25 cellular contexts compared by ENCODE assay signal in the genomic region with DNA sequence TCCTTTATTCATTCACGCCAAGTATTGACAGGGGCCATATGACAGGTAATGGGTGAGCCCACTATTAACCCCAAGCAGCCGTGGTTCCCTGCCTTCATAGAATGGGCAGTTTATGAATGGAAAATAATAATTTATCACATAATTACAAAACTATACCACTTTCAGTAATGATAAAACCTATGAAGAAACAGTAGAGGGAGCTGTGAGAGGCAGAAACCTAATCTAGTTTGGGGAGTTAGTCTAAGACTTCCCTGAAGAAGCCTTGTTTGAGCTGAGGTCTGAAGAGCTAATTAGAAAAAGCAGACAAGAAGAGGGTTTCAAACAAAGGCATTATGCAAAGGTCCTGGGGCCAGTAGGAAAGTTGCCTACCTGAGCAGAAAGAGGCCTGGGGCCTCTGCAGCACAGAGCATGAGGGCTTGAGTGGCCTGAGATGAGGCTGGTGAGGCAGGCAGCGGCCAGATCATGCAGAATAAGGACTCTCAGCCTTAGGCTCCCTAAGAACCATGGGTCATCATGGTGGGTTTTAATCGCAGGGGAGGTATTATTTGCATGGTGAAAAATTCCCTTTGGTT.
A peak's percentile ranks its signal among the peaks of the same experiment; 100 is the strongest.
DNase-seq lines count a peak whose midpoint lies in the region; ATAC-seq and TF ChIP-seq lines count a peak whose summit lies in the region.
"Had no signal": no experiment of that assay in that cellular context is flagged by ENCODE, and none has a peak within 500 bp of the region (broad histone marks: within the 10 kb centered on the region; RNA-seq: fewer than 3 reads in every experiment).

No MANE protein-coding gene starts in this region.

- WGBS in smooth muscle cell (ENCODE audit: low lambda C conversion rate): 91% methylated on average over 4 of the region's 4 CpGs

- H3K4me1 ChIP-seq in Loucy (ENCODE audit: insufficient read depth, low read length, poor library complexity, severe bottlenecking): no peaks in the 10 kb centered on the region
- H3K4me1 ChIP-seq in smooth muscle cell (ENCODE audit: low read depth): no peaks in the 10 kb centered on the region
- H3K4me1 ChIP-seq: left lung, transverse colon had no signal

- no peaks in the 10 kb centered on the region for H3K9me3 Mint-ChIP-seq in WTC11
- H3K9me3 Mint-ChIP-seq: CD8-positive, alpha-beta T cell; natural killer cell had no signal

- no peak overlapping the region for H3K27ac Mint-ChIP-seq in WTC11
- H3K27ac Mint-ChIP-seq: activated CD8-positive, alpha-beta T cell treated with anti-CD3 and anti-CD28 coated beads for 36 hours; CD8-positive, alpha-beta T cell; mesothelial cell of epicardium; natural killer cell had no signal

- H3K79me2 ChIP-seq in Loucy (ENCODE audit: insufficient read depth, low read length): no peaks in the 10 kb centered on the region
- no peaks in the 10 kb centered on the region for H3K79me2 ChIP-seq in smooth muscle cell (ENCODE audit: low read depth)

- no peak overlapping the region for H3K4me2 ChIP-seq in Loucy (ENCODE audit: low read depth, low read length, poor library complexity, severe bottlenecking)
- H3K4me2 ChIP-seq in smooth muscle cell: no peak overlapping the region

- POLR2A ChIA-PET in WTC11 (lab: Charles Lee): interaction anchor here (0.8 kb wide), 1 partner anchor 396 kb away, joined by 3 read pairs; no protein-coding TSS in a partner anchor

- no peaks in the 10 kb centered on the region for H3K27me3 Mint-ChIP-seq in WTC11 (ENCODE audit: low read depth)

- H2AFZ ChIP-seq in Loucy (ENCODE audit: low read length): no peak overlapping the region
- no peak overlapping the region for H2AFZ ChIP-seq in smooth muscle cell (ENCODE audit: low read depth)

- TF ChIP-seq CTCF in Loucy (conservative IDR thresholded peaks at IDR 0.05; ENCODE audit: low read length) (peak; percentile 54), WTC11 (IDR thresholded peaks at IDR 0.05) (no peak), kidney epithelial cell (IDR thresholded peaks at IDR 0.05; ENCODE audit: insufficient read depth, low read length, poor library complexity, severe bottlenecking) (peak; percentile 18), smooth muscle cell (IDR thresholded peaks at IDR 0.05; ENCODE audit: borderline replicate concordance, insufficient read depth, poor library complexity, severe bottlenecking) (no peak)

- peak; percentile 16; the same call in 1 of the 2 replicates for ATAC-seq in WTC11
- ATAC-seq: activated CD8-positive, alpha-beta T cell treated with anti-CD3 and anti-CD28 coated beads for 36 hours; CD8-positive, alpha-beta T cell; HepG2; left lung; natural killer cell; stimulated activated naive CD8-positive, alpha-beta T cell treated with anti-CD3 and anti-CD28 coated beads, Interleukin-15, Interleukin-2, amounts not matched to agents 100 U/mL and 50 U/mL, for 24 hours had no signal

- CTCF ChIA-PET in WTC11 (lab: Charles Lee): interaction anchor here (0.6 to 2.3 kb wide), 17 partner anchors 8 to 611 kb away, joined by 3 to 19 read pairs (median 4); no protein-coding TSS in a partner anchor

- H3K4me3 ChIP-seq in Loucy (ENCODE audit: low read length, poor library complexity, severe bottlenecking) (no peak overlapping the region), kidney epithelial cell (ENCODE audit: low read depth, low read length) (no peak overlapping the region), smooth muscle cell (no peak overlapping the region)
- H3K4me3 ChIP-seq: HAP-1, left lung, transverse colon had no signal

- H3K27ac ChIP-seq in smooth muscle cell (ENCODE audit: low read depth): no peak overlapping the region
- H3K27ac ChIP-seq: left lung, transverse colon had no signal

- H3K9ac ChIP-seq in Loucy (ENCODE audit: low read depth, low read length, poor library complexity, severe bottlenecking) (no peak overlapping the region), smooth muscle cell (ENCODE audit: low read depth) (no peak overlapping the region)

- no peaks in the 10 kb centered on the region for H3F3A ChIP-seq in Loucy (ENCODE audit: low read depth)
- H3F3A ChIP-seq in smooth muscle cell (ENCODE audit: low read depth): no peaks in the 10 kb centered on the region

- no peaks in the 10 kb centered on the region for H3K4me1 Mint-ChIP-seq in WTC11
- H3K4me1 Mint-ChIP-seq: natural killer cell had no signal

- H3K36me3 ChIP-seq in Loucy (ENCODE audit: insufficient read depth, low read length) (no peaks in the 10 kb centered on the region), kidney epithelial cell (ENCODE audit: control insufficient read depth, insufficient read depth, low read length) (no peaks in the 10 kb centered on the region), smooth muscle cell (ENCODE audit: low read depth) (no peaks in the 10 kb centered on the region)
- H3K36me3 ChIP-seq: HAP-1, left lung, transverse colon had no signal

- no peaks in the 10 kb centered on the region for H3K36me3 Mint-ChIP-seq in WTC11
- H3K36me3 Mint-ChIP-seq: CD8-positive, alpha-beta T cell; mesothelial cell of epicardium; natural killer cell had no signal

- H3K9me2 ChIP-seq in Loucy (replicated peaks; ENCODE audit: low read depth, low read length): no peaks in the 10 kb centered on the region

- no peak overlapping the region for H3K4me3 Mint-ChIP-seq in WTC11
- H3K4me3 Mint-ChIP-seq: activated CD8-positive, alpha-beta T cell treated with anti-CD3 and anti-CD28 coated beads for 36 hours; CD8-positive, alpha-beta T cell; mesothelial cell of epicardium; natural killer cell had no signal

- peak; percentile 14 for DNase-seq in ELR (ENCODE audit: low read depth)
- DNase-seq in WTC11 (ENCODE audit: low spot score): no peak
- no peak for DNase-seq in kidney epithelial cell (ENCODE audit: low read depth)
- no peak for DNase-seq in AG20443 (ENCODE audit: low spot score)
- DNase-seq in GM19238 (ENCODE audit: insufficient read length, low spot score): no peak
- no peak for DNase-seq in smooth muscle cell (lab: John Stamatoyannopoulos, UW; ENCODE audit: unreplicated experiment)
- no peak for DNase-seq in activated CD8-positive, alpha-beta memory T cell treated with anti-CD3 and anti-CD28 coated beads for 24 hours
- DNase-seq: activated CD8-positive, alpha-beta T cell treated with anti-CD3 and anti-CD28 coated beads for 36 hours; activated naive CD4-positive, alpha-beta T cell treated with Interleukin-2 at 50 U/mL for 16 hours; activated T-cell treated with anti-CD3 and anti-CD28 coated beads, Interleukin-2, amount 50 U/mL, for 1 hour; amniotic stem cell; CD8-positive, alpha-beta T cell; effector CD4-positive, alpha-beta T cell; left lung; MM.1S; natural killer cell; NCI-H1694; stimulated activated CD4-positive, alpha-beta T cell treated with anti-CD3 and anti-CD28 coated beads, Interleukin-2, amount 100 ng/mL, for 24 hours; stimulated activated naive CD8-positive, alpha-beta T cell treated with anti-CD3 and anti-CD28 coated beads, Interleukin-15, Interleukin-2, amounts not matched to agents 100 U/mL and 50 U/mL, for 24 hours; T-helper 9 cell; transverse colon had no signal

- no peaks in the 10 kb centered on the region for H4K20me1 ChIP-seq in Loucy (ENCODE audit: insufficient read depth, low read length, poor library complexity, severe bottlenecking)
- no peaks in the 10 kb centered on the region for H4K20me1 ChIP-seq in smooth muscle cell (ENCODE audit: low read depth)

- no peaks in the 10 kb centered on the region for H3K27me3 ChIP-seq in Loucy (ENCODE audit: insufficient read depth, low read length, poor library complexity, severe bottlenecking)
- H3K27me3 ChIP-seq in kidney epithelial cell (ENCODE audit: control insufficient read depth, insufficient read depth, low read length): no peaks in the 10 kb centered on the region
- H3K27me3 ChIP-seq in smooth muscle cell (ENCODE audit: low read depth): peaks cover 5% of the 10 kb centered on the region
- H3K27me3 ChIP-seq: left lung, transverse colon had no signal

- no peaks in the 10 kb centered on the region for H3K9me3 ChIP-seq in Loucy (ENCODE audit: insufficient read depth, low read depth, low read length)
- H3K9me3 ChIP-seq in smooth muscle cell (replicated peaks; ENCODE audit: low read depth): no peaks in the 10 kb centered on the region
- H3K9me3 ChIP-seq: left lung, transverse colon had no signal

TF ChIP-seq in WTC11, 78 proteins besides CTCF, POLR2A, EP300 and RAD21:
- no peak for TF ChIP-seq NFATC4 (CRISPR knock-in tag; IDR thresholded peaks at IDR 0.05)
- TF ChIP-seq ZBTB21 (CRISPR knock-in tag; IDR thresholded peaks at IDR 0.05; ENCODE audit: borderline replicate concordance): no peak
- TF ChIP-seq, protein P1, sequence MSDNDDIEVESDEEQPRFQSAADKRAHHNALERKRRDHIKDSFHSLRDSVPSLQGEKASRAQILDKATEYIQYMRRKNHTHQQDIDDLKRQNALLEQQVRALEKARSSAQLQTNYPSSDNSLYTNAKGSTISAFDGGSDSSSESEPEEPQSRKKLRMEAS (CRISPR knock-in tag; IDR thresholded peaks at IDR 0.05): no peak
- TF ChIP-seq ZNF219 (CRISPR knock-in tag; IDR thresholded peaks at IDR 0.05; ENCODE audit: borderline replicate concordance): no peak
- TF ChIP-seq, protein P2, sequence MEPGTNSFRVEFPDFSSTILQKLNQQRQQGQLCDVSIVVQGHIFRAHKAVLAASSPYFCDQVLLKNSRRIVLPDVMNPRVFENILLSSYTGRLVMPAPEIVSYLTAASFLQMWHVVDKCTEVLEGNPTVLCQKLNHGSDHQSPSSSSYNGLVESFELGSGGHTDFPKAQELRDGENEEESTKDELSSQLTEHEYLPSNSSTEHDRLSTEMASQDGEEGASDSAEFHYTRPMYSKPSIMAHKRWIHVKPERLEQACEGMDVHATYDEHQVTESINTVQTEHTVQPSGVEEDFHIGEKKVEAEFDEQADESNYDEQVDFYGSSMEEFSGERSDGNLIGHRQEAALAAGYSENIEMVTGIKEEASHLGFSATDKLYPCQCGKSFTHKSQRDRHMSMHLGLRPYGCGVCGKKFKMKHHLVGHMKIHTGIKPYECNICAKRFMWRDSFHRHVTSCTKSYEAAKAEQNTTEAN (CRISPR knock-in tag; IDR thresholded peaks at IDR 0.05): no peak
- TF ChIP-seq SOX15 (CRISPR knock-in tag; IDR thresholded peaks at IDR 0.05): no peak
- TF ChIP-seq MXD4 (CRISPR knock-in tag; IDR thresholded peaks at IDR 0.05; ENCODE audit: borderline replicate concordance): no peak
- TF ChIP-seq ZNF232 (CRISPR knock-in tag; IDR thresholded peaks at IDR 0.05): no peak
- TF ChIP-seq, protein P3, sequence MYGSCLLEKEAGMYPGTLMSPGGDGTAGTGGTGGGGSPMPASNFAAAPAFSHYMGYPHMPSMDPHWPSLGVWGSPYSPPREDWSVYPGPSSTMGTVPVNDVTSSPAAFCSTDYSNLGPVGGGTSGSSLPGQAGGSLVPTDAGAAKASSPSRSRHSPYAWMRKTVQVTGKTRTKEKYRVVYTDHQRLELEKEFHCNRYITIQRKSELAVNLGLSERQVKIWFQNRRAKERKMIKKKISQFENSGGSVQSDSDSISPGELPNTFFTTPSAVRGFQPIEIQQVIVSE (CRISPR knock-in tag; IDR thresholded peaks at IDR 0.05; ENCODE audit: borderline replicate concordance): no peak

Comparison
In these comparisons a context has a peak if more than half of its experiments do, and no peak if none do; other contexts are left out.
1. CTCF ChIP-seq: peak in Loucy (single experiment) and kidney epithelial cell (single experiment); none in WTC11 (single experiment) and smooth muscle cell (single experiment).